ENCODE assay signal across 11 cellular contexts in genomic region chr17:16288860-16289571, GRCh38.
DNase-seq lines count a peak whose midpoint lies in the region; ATAC-seq and TF ChIP-seq lines count a peak whose summit lies in the region.
"Had no signal": no experiment of that assay in that cellular context is flagged by ENCODE, and none has a peak within 500 bp of the region (broad histone marks: within the 10 kb centered on the region; RNA-seq: fewer than 3 reads in every experiment).

No MANE protein-coding gene starts in this region.

- H3K9me3 Mint-ChIP-seq in activated T-cell treated with anti-CD3 and anti-CD28 coated beads, Interleukin-2, amount 50 U/mL, for 72 hours, result no peaks in the 10 kb centered on the region
- H3K9me3 Mint-ChIP-seq in WTC11 (no peaks in the 10 kb centered on the region), immature natural killer cell (no peaks in the 10 kb centered on the region), H9 (no peaks in the 10 kb centered on the region)

- H4K5ac ChIP-seq in H9 (ENCODE audit: insufficient read length, low read depth, low read length), result no peak overlapping the region

- no peak for TF ChIP-seq CTCF in WTC11 (IDR thresholded peaks at IDR 0.05)
- TF ChIP-seq CTCF in tibial artery (IDR thresholded peaks at IDR 0.05), result no peak
- no peak for TF ChIP-seq CTCF in H9 (conservative IDR thresholded peaks at IDR 0.05)

- H3K79me1 ChIP-seq in H9 (ENCODE audit: insufficient read depth, low read depth, low read length, poor library complexity, severe bottlenecking), result no peaks in the 10 kb centered on the region

- no peak overlapping the region for H4K91ac ChIP-seq in H9 (ENCODE audit: insufficient read length, low read depth, low read length)

- peak overlapping the region; percentile 98 for H3K27ac Mint-ChIP-seq in activated T-cell treated with anti-CD3 and anti-CD28 coated beads, Interleukin-2, amount 50 U/mL, for 72 hours
- no peak overlapping the region for H3K27ac Mint-ChIP-seq in WTC11
- H3K27ac Mint-ChIP-seq in immature natural killer cell, result peak overlapping the region; percentile 73 to 99 (median 86)
- no peak overlapping the region for H3K27ac Mint-ChIP-seq in H9

- H2BK12ac ChIP-seq in H9 (ENCODE audit: insufficient read length, low read depth, low read length), result no peak overlapping the region

- peak overlapping the region; percentile 91 to 93 for H3K27ac ChIP-seq in tibial artery
- no peak overlapping the region for H3K27ac ChIP-seq in H9 (ENCODE audit: insufficient read length, low read depth, low read length)

- H3K4me1 ChIP-seq in tibial artery (peaks cover 0 to 40% (median 34%) of the 10 kb centered on the region in 4 donors), H9 (ENCODE audit: insufficient read depth, low read length) (peaks cover 2% of the 10 kb centered on the region; the same call in 1 of the 2 replicates)

- POLR2A ChIA-PET in WTC11 (lab: Charles Lee), result no interaction called here

- no peak overlapping the region for H3T11ph ChIP-seq in H9 (ENCODE audit: low read length)

- H4K20me1 ChIP-seq in H9 (ENCODE audit: control insufficient read depth, insufficient read depth, insufficient read length), result no peaks in the 10 kb centered on the region

- no peak for ATAC-seq in activated T-cell treated with anti-CD3 and anti-CD28 coated beads, Interleukin-2, amount 50 U/mL, for 72 hours (replicated peaks in 1 of 2)
- ATAC-seq in WTC11, result no peak
- ATAC-seq: sciatic nerve had no signal

- H3K4me2 ChIP-seq in H9 (ENCODE audit: insufficient read depth, insufficient read length, low read length), result no peak overlapping the region

- no peaks in the 10 kb centered on the region for H3K36me3 ChIP-seq in tibial artery

- no peak overlapping the region for H4K8ac ChIP-seq in H9 (replicated peaks; ENCODE audit: insufficient read length, low read depth, low read length)

- DNase-seq in activated T-cell treated with anti-CD3 and anti-CD28 coated beads, Interleukin-2, amount 50 U/mL, for 72 hours, result no peak
- DNase-seq in activated T-cell treated with anti-CD3 and anti-CD28 coated beads, Interleukin-2, amount 50 U/mL, for 48 hours, result no peak
- DNase-seq in WTC11 (ENCODE audit: low spot score) (no peak), immature natural killer cell (no peak), tibial artery (no peak), DMS114 treated with DMSO at 0.1 percent for 48 hours (lab: John Stamatoyannopoulos, UW; ENCODE audit: unreplicated experiment) (no peak), H9 (no peak), iPS-NIHi7 (ENCODE audit: extremely low spot score) (no peak)
- DNase-seq: activated effector memory CD4-positive, alpha-beta T cell treated with Interleukin-2 at 50 U/mL for 16 hours; NCI-H82 had no signal

- H2AFZ ChIP-seq in H9 (ENCODE audit: low read length), result no peak overlapping the region

- no peak overlapping the region for H3K18ac ChIP-seq in H9 (ENCODE audit: insufficient read length, low read depth, low read length)

- no peak overlapping the region for H3K9ac ChIP-seq in H9 (ENCODE audit: extremely low read depth, insufficient read length, low read length)

- H3K14ac ChIP-seq in H9 (ENCODE audit: insufficient read depth, low read length), result no peak overlapping the region

- H3K9me3 ChIP-seq in tibial artery (no peaks in the 10 kb centered on the region), H9 (ENCODE audit: control insufficient read depth, low read depth, low read length) (no peaks in the 10 kb centered on the region)

- no peak overlapping the region for H3K4me3 ChIP-seq in tibial artery

- CTCF ChIA-PET in WTC11 (lab: Charles Lee), result no interaction called here

- H3K23me2 ChIP-seq in H9 (ENCODE audit: insufficient read length, low read depth, low read length, poor library complexity, severe bottlenecking), result no peaks in the 10 kb centered on the region

- H3K27me3 ChIP-seq in tibial artery (no peaks in the 10 kb centered on the region), H9 (ENCODE audit: insufficient read depth, low read length) (no peaks in the 10 kb centered on the region; the same call in 1 of the 2 replicates)

- no peak overlapping the region for H2BK5ac ChIP-seq in H9 (ENCODE audit: insufficient read length, low read length)

- peak overlapping the region; percentile 63 to 72 for H3K4me3 Mint-ChIP-seq in activated T-cell treated with anti-CD3 and anti-CD28 coated beads, Interleukin-2, amount 50 U/mL, for 72 hours
- H3K4me3 Mint-ChIP-seq in WTC11 (no peak overlapping the region), immature natural killer cell (peak overlapping the region; percentile 19 to 74 (median 35)), H9 (no peak overlapping the region)

- H3K27me3 Mint-ChIP-seq in activated T-cell treated with anti-CD3 and anti-CD28 coated beads, Interleukin-2, amount 50 U/mL, for 72 hours (ENCODE audit: low read depth), result no peaks in the 10 kb centered on the region
- H3K27me3 Mint-ChIP-seq in WTC11 (ENCODE audit: low read depth), result peaks cover 18% of the 10 kb centered on the region
- H3K27me3 Mint-ChIP-seq in immature natural killer cell (ENCODE audit: low read depth in 3 of 3), result peaks cover 0 to 4% (median 0%) of the 10 kb centered on the region in 3 donors
- H3K27me3 Mint-ChIP-seq in H9 (ENCODE audit: low read depth), result peaks cover 23% of the 10 kb centered on the region

- intact Hi-C loops in tibial artery (cut with DNase I; ENCODE audit: low total_unique reads), result loop anchor here (5.0 kb wide), 2 partner anchors 63 to 72 kb away; partner anchors contain the start of genes CENPV, NCOR1 and PIGL

- H3K4me1 Mint-ChIP-seq in activated T-cell treated with anti-CD3 and anti-CD28 coated beads, Interleukin-2, amount 50 U/mL, for 72 hours (ENCODE audit: low read depth), result peaks cover 45% of the 10 kb centered on the region
- H3K4me1 Mint-ChIP-seq in WTC11, result peaks cover 18% of the 10 kb centered on the region
- H3K4me1 Mint-ChIP-seq in immature natural killer cell, result peaks cover 48 to 53% of the 10 kb centered on the region in 2 donors
- peaks cover 16 to 19% of the 10 kb centered on the region in 2 experiments for H3K4me1 Mint-ChIP-seq in H9

- H3K36me3 Mint-ChIP-seq in activated T-cell treated with anti-CD3 and anti-CD28 coated beads, Interleukin-2, amount 50 U/mL, for 72 hours (ENCODE audit: insufficient read depth in 2 of 2), result peaks cover 0 to 7% of the 10 kb centered on the region in 2 donors
- H3K36me3 Mint-ChIP-seq in WTC11 (no peaks in the 10 kb centered on the region), immature natural killer cell (peaks cover 0 to 8% (median 6%) of the 10 kb centered on the region in 3 donors), H9 (ENCODE audit: insufficient read depth in 1 of 3, low read depth in 3 of 3) (peaks cover 0 to 4% (median 0%) of the 10 kb centered on the region in 3 experiments; a peak in 3 of 7 replicates)

- no peak overlapping the region for H3K23ac ChIP-seq in H9 (ENCODE audit: insufficient read length, low read depth, low read length)

- no peak overlapping the region for H2BK120ac ChIP-seq in H9 (ENCODE audit: low read depth, low read length, poor library complexity, severe bottlenecking)

- H3K4ac ChIP-seq in H9 (ENCODE audit: low read depth, low read length), result no peak overlapping the region

- no peak overlapping the region for H2BK20ac ChIP-seq in H9 (ENCODE audit: low read depth, low read length, poor library complexity, severe bottlenecking)

- WGBS in H9 (ENCODE audit: extremely low coverage, insufficient read length, low lambda C conversion rate), result no CpG with 5 or more reads among the region's 5 CpGs

- H3K56ac ChIP-seq in H9 (ENCODE audit: insufficient read length, low read depth, low read length), result no peak overlapping the region

- no peaks in the 10 kb centered on the region for H3K79me2 ChIP-seq in H9 (ENCODE audit: insufficient read depth, low read length)

- H2AK5ac ChIP-seq in H9 (ENCODE audit: insufficient read length, low read length), result no peak overlapping the region

- no peak overlapping the region for H2BK15ac ChIP-seq in H9 (ENCODE audit: low read depth, low read length)

TF ChIP-seq in WTC11, 78 proteins besides CTCF, POLR2A, EP300 and RAD21:
- peak; percentile 99 for TF ChIP-seq GABPB1 (CRISPR knock-in tag; IDR thresholded peaks at IDR 0.05)
- no peak for TF ChIP-seq ATF3 (CRISPR knock-in tag; conservative IDR thresholded peaks at IDR 0.05)
- no peak for TF ChIP-seq MXD4 (CRISPR knock-in tag; IDR thresholded peaks at IDR 0.05; ENCODE audit: borderline replicate concordance)

Comparison
In these comparisons a context has a peak if more than half of its experiments do, and no peak if none do; other contexts are left out.
1. H3K27ac Mint-ChIP-seq: peak in activated T-cell treated with anti-CD3 and anti-CD28 coated beads, Interleukin-2, amount 50 U/mL, for 72 hours (single experiment) and immature natural killer cell (6 of 6); none in WTC11 (single experiment) and H9 (0 of 3).
2. H3K4me3 Mint-ChIP-seq: peak in activated T-cell treated with anti-CD3 and anti-CD28 coated beads, Interleukin-2, amount 50 U/mL, for 72 hours (2 of 2) and immature natural killer cell (5 of 5); none in WTC11 (single experiment) and H9 (0 of 2).